11 cellular contexts compared by ENCODE assay signal in genomic region chr2:46849741-46850474, GRCh38.
A peak's percentile ranks its signal among the peaks of the same experiment; 100 is the strongest.
DNase-seq lines count a peak whose midpoint lies in the region; ATAC-seq and TF ChIP-seq lines count a peak whose summit lies in the region.
"Had no signal": no experiment of that assay in that cellular context is flagged by ENCODE, and none has a peak within 500 bp of the region (broad histone marks: within the 10 kb centered on the region; RNA-seq: fewer than 3 reads in every experiment).

No MANE protein-coding gene starts in this region.

- H3K4me3 ChIP-seq in AG04450 (ENCODE audit: low read depth, low read length) (peak overlapping the region; percentile 25), RWPE2 (ENCODE audit: severe bottlenecking) (no peak overlapping the region), fibroblast of lung (replicated peaks in 1 of 4; ENCODE audit: control extremely low read depth in 1 of 4, insufficient read depth in 1 of 4, low read depth in 3 of 4, low read length in 4 of 4) (peak overlapping the region in 3 of 4 experiments; percentile 6 to 32 (median 13)), neuronal stem cell (ENCODE audit: low read length in 2 of 2) (no peak overlapping the region), Caco-2 (ENCODE audit: low read depth, low read length) (no peak overlapping the region)
- H3K4me3 ChIP-seq in CD4-positive, alpha-beta memory T cell (ENCODE audit: low read length in 2 of 2): no peak overlapping the region

- no peak overlapping the region for H2AK5ac ChIP-seq in neuronal stem cell (ENCODE audit: low read depth, low read length)

- no peaks in the 10 kb centered on the region for H3K36me3 Mint-ChIP-seq in Caco-2 (ENCODE audit: insufficient read depth, unreplicated experiment)
- no peaks in the 10 kb centered on the region for H3K36me3 Mint-ChIP-seq in CD4-positive, alpha-beta memory T cell
- H3K36me3 Mint-ChIP-seq: naive thymus-derived CD8-positive, alpha-beta T cell had no signal

- H3K36me3 ChIP-seq in RWPE2 (ENCODE audit: low read depth): no peaks in the 10 kb centered on the region
- no peaks in the 10 kb centered on the region for H3K36me3 ChIP-seq in fibroblast of lung (ENCODE audit: control insufficient read depth, insufficient read depth, low read length)
- no peaks in the 10 kb centered on the region for H3K36me3 ChIP-seq in neuronal stem cell (replicated peaks in 1 of 2; ENCODE audit: control insufficient read depth in 2 of 2, insufficient read depth in 2 of 2, low read length in 2 of 2)
- no peaks in the 10 kb centered on the region for H3K36me3 ChIP-seq in Caco-2 (ENCODE audit: control insufficient read depth, insufficient read depth, low read length)
- no peaks in the 10 kb centered on the region for H3K36me3 ChIP-seq in CD4-positive, alpha-beta memory T cell (ENCODE audit: insufficient read depth, low read length)

- ATAC-seq in RWPE2 (ENCODE audit: low read depth) (no peak), GM19452 (IDR thresholded peaks at IDR 0.05; ENCODE audit: unreplicated experiment) (no peak)
- ATAC-seq: naive thymus-derived CD8-positive, alpha-beta T cell; stimulated activated naive CD8-positive, alpha-beta T cell treated with anti-CD3 and anti-CD28 coated beads, Interleukin-15, Interleukin-2, amounts not matched to agents 100 U/mL and 50 U/mL, for 24 hours had no signal

- H3K27me3 Mint-ChIP-seq in Caco-2 (ENCODE audit: insufficient read depth, unreplicated experiment): no peaks in the 10 kb centered on the region
- H3K27me3 Mint-ChIP-seq in CD4-positive, alpha-beta memory T cell: peaks cover 5 to 13% of the 10 kb centered on the region in 2 donors

- H4K8ac ChIP-seq in neuronal stem cell (ENCODE audit: low read depth, low read length): no peak overlapping the region

- CTCF ChIA-PET in AG04450 (lab: Charles Lee): interaction anchor here (0.5 to 1.1 kb wide), 3 partner anchors 69 to 918 kb away, joined by 3 read pairs; no protein-coding TSS in a partner anchor
- CTCF ChIA-PET in Caco-2 (lab: Charles Lee): no interaction called here
- CTCF ChIA-PET in CD4-positive, alpha-beta memory T cell (lab: Charles Lee; ENCODE audit: partially characterized antibody): no interaction called here

- H4K20me1 ChIP-seq in fibroblast of lung (ENCODE audit: control insufficient read depth, extremely low read depth, insufficient read depth, low read length): no peaks in the 10 kb centered on the region

- peak overlapping the region; percentile 28 for H3K23ac ChIP-seq in neuronal stem cell (ENCODE audit: low read depth, low read length, poor library complexity)

- H3K4me1 Mint-ChIP-seq in Caco-2 (ENCODE audit: low read depth, unreplicated experiment): no peaks in the 10 kb centered on the region
- no peaks in the 10 kb centered on the region for H3K4me1 Mint-ChIP-seq in CD4-positive, alpha-beta memory T cell

- no peaks in the 10 kb centered on the region for H3K9me3 Mint-ChIP-seq in Caco-2 (ENCODE audit: unreplicated experiment)
- no peaks in the 10 kb centered on the region for H3K9me3 Mint-ChIP-seq in CD4-positive, alpha-beta memory T cell
- H3K9me3 Mint-ChIP-seq: naive thymus-derived CD8-positive, alpha-beta T cell had no signal

- H3K79me2 ChIP-seq in fibroblast of lung (ENCODE audit: control insufficient read depth, insufficient read depth, low read length): peaks cover 2% of the 10 kb centered on the region

- no peaks in the 10 kb centered on the region for H3K79me1 ChIP-seq in neuronal stem cell (ENCODE audit: low read depth, low read length)

- no peak overlapping the region for H3K4me3 Mint-ChIP-seq in Caco-2 (ENCODE audit: unreplicated experiment)
- no peak overlapping the region for H3K4me3 Mint-ChIP-seq in CD4-positive, alpha-beta memory T cell
- H3K4me3 Mint-ChIP-seq: dendritic cell treated with granulocyte-macrophage colony-stimulating factor and Interleukin-4, amounts not matched to agents 40 ng/mL and 50 ng/mL, for 4 days; naive thymus-derived CD8-positive, alpha-beta T cell had no signal

- H3K27ac ChIP-seq in AG04450 (ENCODE audit: low read depth, low read length) (peak overlapping the region; percentile 99), RWPE2 (ENCODE audit: poor library complexity, severe bottlenecking) (peak overlapping the region; percentile 100), fibroblast of lung (ENCODE audit: insufficient read depth, low read length) (peak overlapping the region; percentile 97), neuronal stem cell (replicated peaks; ENCODE audit: low read length) (no peak overlapping the region)
- H3K27ac ChIP-seq in CD4-positive, alpha-beta memory T cell (ENCODE audit: low read depth, low read length): no peak overlapping the region

- no peak overlapping the region for H2BK12ac ChIP-seq in neuronal stem cell (ENCODE audit: low read length)

- H3K27ac Mint-ChIP-seq in Caco-2 (ENCODE audit: unreplicated experiment): no peak overlapping the region
- H3K27ac Mint-ChIP-seq in CD4-positive, alpha-beta memory T cell: no peak overlapping the region
- H3K27ac Mint-ChIP-seq: naive thymus-derived CD8-positive, alpha-beta T cell had no signal

- H3K4me2 ChIP-seq in fibroblast of lung (ENCODE audit: extremely low read depth, insufficient read depth, low read length): peak overlapping the region; percentile 70
- no peak overlapping the region for H3K4me2 ChIP-seq in neuronal stem cell (ENCODE audit: insufficient read depth, low read length, poor library complexity, severe bottlenecking)

- peaks cover 63% of the 10 kb centered on the region for H3K4me1 ChIP-seq in RWPE2 (ENCODE audit: insufficient read depth, poor library complexity, severe bottlenecking)
- peaks cover 51% of the 10 kb centered on the region for H3K4me1 ChIP-seq in fibroblast of lung (ENCODE audit: control insufficient read depth, extremely low read depth, insufficient read depth, low read length)
- no peaks in the 10 kb centered on the region for H3K4me1 ChIP-seq in neuronal stem cell (ENCODE audit: control insufficient read depth in 2 of 2, insufficient read depth in 1 of 2, low read depth in 1 of 2, low read length in 2 of 2)
- H3K4me1 ChIP-seq in Caco-2: no peaks in the 10 kb centered on the region
- H3K4me1 ChIP-seq in CD4-positive, alpha-beta memory T cell (ENCODE audit: insufficient read depth, low read length): no peaks in the 10 kb centered on the region

- no peak overlapping the region for H2BK120ac ChIP-seq in neuronal stem cell (ENCODE audit: low read depth, low read length)

- no peak for TF ChIP-seq CTCF in AG04450 (IDR thresholded peaks at IDR 0.05; ENCODE audit: low read depth, low read length)
- no peak for TF ChIP-seq CTCF in RWPE2 (IDR thresholded peaks at IDR 0.05; ENCODE audit: poor library complexity, severe bottlenecking)
- no peak for TF ChIP-seq CTCF in fibroblast of lung (conservative IDR thresholded peaks at IDR 0.05 in 1 of 2, IDR thresholded peaks at IDR 0.05 in 1 of 2; ENCODE audit: low read depth in 1 of 2, low read length in 2 of 2)
- TF ChIP-seq CTCF in Caco-2 (IDR thresholded peaks at IDR 0.05; ENCODE audit: insufficient read depth in 1 of 2, low read depth in 1 of 2, low read length in 1 of 2, severe bottlenecking in 1 of 2, unreplicated experiment in 1 of 2): no peak

- no TSS peak for BruUV-seq in Caco-2 (replicated peaks; lab: Mats Ljungman, UMichigan)

- intact Hi-C loops in Caco-2 (cut with micrococcal nuclease; ENCODE audit: unreplicated experiment): no loop called here
- intact Hi-C loops in CD4-positive, alpha-beta memory T cell (cut with micrococcal nuclease): no loop called here

- POLR2A ChIA-PET in AG04450 (lab: Yijun Ruan, JAX) (interaction anchor here (0.9 to 4.4 kb wide), 9 partner anchors 8 to 205 kb away, joined by 3 to 22 read pairs (median 5); no protein-coding TSS in a partner anchor), Caco-2 (lab: Charles Lee) (no interaction called here)
- POLR2A ChIA-PET in CD4-positive, alpha-beta memory T cell (lab: Charles Lee; ENCODE audit: partially characterized antibody): no interaction called here

- H3K9ac ChIP-seq in fibroblast of lung (ENCODE audit: insufficient read depth, low read length) (peak overlapping the region; percentile 29), neuronal stem cell (ENCODE audit: low read depth, low read length, poor library complexity) (no peak overlapping the region)

- DNase-seq in AG04450 (ENCODE audit: low read depth, low spot score) (peak; percentile 78), RWPE2 (ENCODE audit: low spot score) (no peak), fibroblast of lung (ENCODE audit: low read depth in 2 of 2) (peak; percentile 96 to 98), neuronal stem cell (ENCODE audit: low spot score) (no peak), Caco-2 (no peak)
- DNase-seq in activated CD8-positive, alpha-beta memory T cell treated with anti-CD3 and anti-CD28 coated beads for 24 hours: no peak
- DNase-seq in CD4-positive, alpha-beta memory T cell: no peak
- DNase-seq: naive thymus-derived CD8-positive, alpha-beta T cell; stimulated activated naive CD8-positive, alpha-beta T cell treated with anti-CD3 and anti-CD28 coated beads, Interleukin-15, Interleukin-2, amounts not matched to agents 100 U/mL and 50 U/mL, for 24 hours had no signal

- H3K14ac ChIP-seq in neuronal stem cell (ENCODE audit: low read length): no peak overlapping the region

- no peak overlapping the region for H2BK15ac ChIP-seq in neuronal stem cell (ENCODE audit: low read length)

- no peak overlapping the region for H3K4ac ChIP-seq in neuronal stem cell (ENCODE audit: low read length)

- H3K18ac ChIP-seq in neuronal stem cell (ENCODE audit: low read length): peak overlapping the region; percentile 21

- no peak overlapping the region for H2BK5ac ChIP-seq in neuronal stem cell (ENCODE audit: low read length)

- H3K9me3 ChIP-seq in AG04450 (ENCODE audit: control insufficient read depth, insufficient read depth, low read length) (peaks cover 5% of the 10 kb centered on the region; the same call in 1 of the 2 replicates), RWPE2 (ENCODE audit: severe bottlenecking) (no peaks in the 10 kb centered on the region), fibroblast of lung (ENCODE audit: control insufficient read depth, insufficient read depth, low read depth, low read length) (no peaks in the 10 kb centered on the region), neuronal stem cell (replicated peaks in 1 of 2; ENCODE audit: control insufficient read depth in 2 of 2, insufficient read depth in 1 of 2, low read depth in 1 of 2, low read length in 2 of 2) (no peaks in the 10 kb centered on the region), Caco-2 (no peaks in the 10 kb centered on the region)
- no peaks in the 10 kb centered on the region for H3K9me3 ChIP-seq in CD4-positive, alpha-beta memory T cell (ENCODE audit: control insufficient read depth in 1 of 2, low read length in 2 of 2)

- no peak overlapping the region for H4K91ac ChIP-seq in neuronal stem cell (ENCODE audit: low read depth, low read length, poor library complexity)

- WGBS in neuronal stem cell (ENCODE audit: extremely low coverage in 2 of 2, insufficient read length in 2 of 2, insufficient replicate concordance in 1 of 2), 2 donors: no CpG with 5 or more reads among the region's 11 CpGs

- H2AFZ ChIP-seq in fibroblast of lung (ENCODE audit: low read length): no peak overlapping the region
- H2AFZ ChIP-seq in neuronal stem cell (ENCODE audit: low read length): peak overlapping the region; percentile 63

- H3K27me3 ChIP-seq in AG04450 (ENCODE audit: control insufficient read depth, insufficient read depth, low read length) (no peaks in the 10 kb centered on the region), RWPE2 (ENCODE audit: insufficient read depth, poor library complexity, severe bottlenecking) (no peaks in the 10 kb centered on the region), fibroblast of lung (ENCODE audit: control insufficient read depth, insufficient read depth, low read length) (no peaks in the 10 kb centered on the region), neuronal stem cell (ENCODE audit: control insufficient read depth in 3 of 3, insufficient read depth in 3 of 3, low read depth in 1 of 3, low read length in 3 of 3) (peaks cover 0 to 66% (median 0%) of the 10 kb centered on the region in 3 experiments), Caco-2 (replicated peaks; ENCODE audit: control insufficient read depth, insufficient read depth, low read length) (no peaks in the 10 kb centered on the region; the same call in 1 of the 2 replicates)
- H3K27me3 ChIP-seq in CD4-positive, alpha-beta memory T cell (ENCODE audit: insufficient read depth, low read length): no peaks in the 10 kb centered on the region

Comparison
In these comparisons a context has a peak if more than half of its experiments do, and no peak if none do; other contexts are left out.
1. DNase-seq: peak in AG04450 (single experiment) and fibroblast of lung (2 of 2); none in RWPE2 (single experiment), neuronal stem cell (single experiment), Caco-2 (0 of 2), activated CD8-positive, alpha-beta memory T cell treated with anti-CD3 and anti-CD28 coated beads for 24 hours (single experiment) and CD4-positive, alpha-beta memory T cell (0 of 5).
2. H3K27ac ChIP-seq: peak in AG04450 (single experiment), RWPE2 (single experiment) and fibroblast of lung (single experiment); none in neuronal stem cell (single experiment) and CD4-positive, alpha-beta memory T cell (single experiment).
3. H3K4me3 ChIP-seq: peak in AG04450 (single experiment) and fibroblast of lung (3 of 4); none in RWPE2 (single experiment), neuronal stem cell (0 of 2), Caco-2 (single experiment) and CD4-positive, alpha-beta memory T cell (0 of 2).